ENCODE assay signal across 21 cellular contexts in genomic region chr5:162699361-162699760, GRCh38.
A peak's percentile ranks its signal among the peaks of the same experiment; 100 is the strongest.
DNase-seq lines count a peak whose midpoint lies in the region; FAIRE-seq and TF ChIP-seq lines count a peak whose summit lies in the region.
"Had no signal": no experiment of that assay in that cellular context is flagged by ENCODE, and none has a peak within 500 bp of the region (broad histone marks: within the 10 kb centered on the region; RNA-seq: fewer than 3 reads in every experiment).

No MANE protein-coding gene starts in this region.

- H3K9me3 ChIP-seq in BE2C, result no peaks in the 10 kb centered on the region

- H3K4me3 ChIP-seq in BE2C (ENCODE audit: low read depth, low read length) (no peak overlapping the region), foreskin fibroblast (ENCODE audit: low read depth in 1 of 2, low read length in 2 of 2) (no peak overlapping the region)
- H3K4me3 ChIP-seq: GM23248, SJSA1 had no signal

- H3K27me3 ChIP-seq in BE2C, result no peaks in the 10 kb centered on the region
- H3K27me3 ChIP-seq: SJSA1 had no signal

- no peak overlapping the region for H3K27ac ChIP-seq in 22Rv1
- H3K27ac ChIP-seq: GM23248, HL-60, SJSA1 had no signal

- DNase-seq in BE2C (no peak), OCI-M1 (lab: John Stamatoyannopoulos, UW) (peak; percentile 5), HUDEP-2 (lab: John Stamatoyannopoulos, UW; ENCODE audit: unreplicated experiment in 76 of 76) (no peak), foreskin fibroblast (no peak)
- no peak for DNase-seq in stimulated activated CD8-positive, alpha-beta memory T cell treated with anti-CD3 and anti-CD28 coated beads, Interleukin-4, amount 100 ng/mL, for 48 hours
- DNase-seq: Calu3, DMS153, GM23248, H7, MV-4-11, NCI-H1105 treated with DMSO at 0.1 percent for 48 hours, NCI-H146, NCI-H2029 treated with DMSO at 0.1 percent for 48 hours, NCI-H2227 treated with DMSO at 0.1 percent for 48 hours, NCI-H69, Right ventricle myocardium superior, T-helper 17 cell had no signal

- TF ChIP-seq CTCF in 22Rv1 (IDR thresholded peaks at IDR 0.05), result peak; percentile 23; the same call in 1 of the 2 replicates
- peak; percentile 8; the same call in 1 of the 2 replicates for TF ChIP-seq CTCF in BE2C (IDR thresholded peaks at IDR 0.05; ENCODE audit: low read depth, low read length)
- no peak for TF ChIP-seq CTCF in foreskin fibroblast (IDR thresholded peaks at IDR 0.05; ENCODE audit: low read depth, low read length)

- no peaks in the 10 kb centered on the region for H3K36me3 ChIP-seq in BE2C
- H3K36me3 ChIP-seq: SJSA1 had no signal

- peaks cover 3% of the 10 kb centered on the region; the same call in 1 of the 2 replicates for H3K4me1 ChIP-seq in BE2C
- H3K4me1 ChIP-seq: SJSA1 had no signal

- FAIRE-seq in endometrium (lab: Jason Lieb, UNC), result peak; percentile 51
